ENCODE assay signal across 10 cellular contexts in the genomic region with DNA sequence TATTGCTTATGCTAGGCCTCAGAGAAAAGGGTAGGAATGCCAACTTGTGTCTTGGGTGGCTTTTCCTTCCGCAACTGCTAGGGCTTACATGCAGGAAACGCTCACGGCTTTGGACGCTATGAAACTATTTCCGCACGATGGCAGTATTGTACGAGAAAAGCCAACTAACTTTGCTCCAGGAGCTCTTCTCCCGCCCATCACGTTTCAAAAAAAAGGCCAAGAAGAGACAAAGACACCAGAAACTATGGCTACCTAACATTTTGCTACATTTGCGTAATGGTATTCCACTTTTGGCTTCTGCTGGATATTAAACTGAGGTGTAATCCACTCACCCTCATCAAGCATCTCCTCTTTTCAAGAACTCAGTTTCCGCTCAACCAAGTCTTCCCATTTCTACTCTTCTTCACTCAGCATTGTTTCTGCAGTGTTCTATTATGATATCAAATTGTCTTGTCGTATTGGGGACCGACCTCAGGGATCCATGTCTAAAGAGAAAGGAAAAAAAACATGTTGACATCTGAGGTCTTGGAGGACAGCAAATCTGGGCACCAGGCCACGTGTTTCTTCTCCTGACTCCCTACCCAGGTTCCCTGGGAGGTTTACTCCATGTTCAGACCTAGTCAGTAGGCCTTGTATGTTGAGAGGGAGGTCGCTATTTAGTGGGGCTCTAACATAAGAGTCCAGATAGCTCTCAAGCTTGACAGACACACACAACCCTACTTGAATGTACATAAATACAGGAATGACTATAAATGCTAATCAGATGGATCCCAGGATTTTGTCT.
A peak's percentile ranks its signal among the peaks of the same experiment; 100 is the strongest.
DNase-seq lines count a peak whose midpoint lies in the region; ATAC-seq and TF ChIP-seq lines count a peak whose summit lies in the region.
"Had no signal": no experiment of that assay in that cellular context is flagged by ENCODE, and none has a peak within 500 bp of the region (broad histone marks: within the 10 kb centered on the region; RNA-seq: fewer than 3 reads in every experiment).

No MANE protein-coding gene starts in this region.

- H3K27me3 ChIP-seq in endodermal cell (ENCODE audit: control insufficient read depth, insufficient read depth, low read length, poor library complexity, severe bottlenecking) (no peaks in the 10 kb centered on the region), transverse colon (no peaks in the 10 kb centered on the region)

- TF ChIP-seq POLR2A in transverse colon (IDR thresholded peaks at IDR 0.05) = no peak

- peaks cover 11% of the 10 kb centered on the region for H3K36me3 Mint-ChIP-seq in activated T-helper 1 cell treated with anti-CD3 and anti-CD28 coated beads, Interleukin-12 subunit alpha, Interleukin-12 subunit beta, Interleukin-2, Interleukin-4 antibody, amounts not matched to agents 30 ng/mL and 10 ng/mL and 1 ng/mL, durations not matched to agents 14 hours and 24 hours and 36 hours (ENCODE audit: low read depth)
- H3K36me3 Mint-ChIP-seq in endodermal cell (ENCODE audit: low read depth) = peaks cover 78% of the 10 kb centered on the region

- no peaks in the 10 kb centered on the region for H3K9me3 Mint-ChIP-seq in activated T-helper 1 cell treated with anti-CD3 and anti-CD28 coated beads, Interleukin-12 subunit alpha, Interleukin-12 subunit beta, Interleukin-2, Interleukin-4 antibody, amounts not matched to agents 30 ng/mL and 10 ng/mL and 1 ng/mL, durations not matched to agents 14 hours and 24 hours and 36 hours
- H3K9me3 Mint-ChIP-seq in endodermal cell = no peaks in the 10 kb centered on the region
- H3K9me3 Mint-ChIP-seq: brain had no signal

- ATAC-seq in HG03039 (IDR thresholded peaks at IDR 0.05; ENCODE audit: unreplicated experiment) = no peak

- H3K27ac ChIP-seq in endodermal cell (ENCODE audit: low read depth, low read length) (no peak overlapping the region), transverse colon (peak overlapping the region in 1 of 4 donors; percentile 23)

- DNase-seq in activated T-helper 1 cell treated with Interleukin-2 at 50 U/mL for 16 hours (ENCODE audit: low read depth) = peak; percentile 52
- DNase-seq in activated T-helper 1 cell treated with anti-CD3 and anti-CD28 coated beads, Interleukin-12 subunit alpha, Interleukin-12 subunit beta, Interleukin-2, Interleukin-4 antibody, amounts not matched to agents 30 ng/mL and 10 ng/mL and 1 ng/mL, durations not matched to agents 14 hours and 24 hours and 36 hours (ENCODE audit: low spot score) = no peak
- peak; percentile 87 to 90 for DNase-seq in NCI-H187 (lab: John Stamatoyannopoulos, UW)
- DNase-seq in endodermal cell = no peak
- peak; percentile 83 for DNase-seq in transverse colon
- DNase-seq in NCI-H146 (lab: John Stamatoyannopoulos, UW) = no peak
- no peak for DNase-seq in activated naive CD4-positive, alpha-beta T cell treated with Interleukin-2 at 50 U/mL for 16 hours
- DNase-seq: Kasumi-1 had no signal

- H3K27me3 Mint-ChIP-seq in activated T-helper 1 cell treated with anti-CD3 and anti-CD28 coated beads, Interleukin-12 subunit alpha, Interleukin-12 subunit beta, Interleukin-2, Interleukin-4 antibody, amounts not matched to agents 30 ng/mL and 10 ng/mL and 1 ng/mL, durations not matched to agents 14 hours and 24 hours and 36 hours (ENCODE audit: insufficient read depth) = no peaks in the 10 kb centered on the region
- H3K27me3 Mint-ChIP-seq in endodermal cell (ENCODE audit: insufficient read depth) = no peaks in the 10 kb centered on the region
- H3K27me3 Mint-ChIP-seq: brain had no signal

- TF ChIP-seq EP300 in transverse colon (IDR thresholded peaks at IDR 0.05; ENCODE audit: low read depth) = no peak

- no peak overlapping the region for H3K27ac Mint-ChIP-seq in activated T-helper 1 cell treated with anti-CD3 and anti-CD28 coated beads, Interleukin-12 subunit alpha, Interleukin-12 subunit beta, Interleukin-2, Interleukin-4 antibody, amounts not matched to agents 30 ng/mL and 10 ng/mL and 1 ng/mL, durations not matched to agents 14 hours and 24 hours and 36 hours
- H3K27ac Mint-ChIP-seq in endodermal cell = peak overlapping the region; percentile 5
- H3K27ac Mint-ChIP-seq: brain had no signal

- no peaks in the 10 kb centered on the region for H3K4me1 ChIP-seq in endodermal cell (ENCODE audit: control insufficient read depth, insufficient read depth, low read length)
- H3K4me1 ChIP-seq in transverse colon = no peaks in the 10 kb centered on the region

- H3K9ac ChIP-seq in endodermal cell (ENCODE audit: extremely low read depth, low read length, poor library complexity, severe bottlenecking) = no peak overlapping the region

- H3K9me3 ChIP-seq in endodermal cell (ENCODE audit: control insufficient read depth, low read length) = no peaks in the 10 kb centered on the region
- H3K9me3 ChIP-seq in transverse colon = no peaks in the 10 kb centered on the region

- TF ChIP-seq CTCF in endodermal cell (conservative IDR thresholded peaks at IDR 0.05) (no peak), transverse colon (IDR thresholded peaks at IDR 0.05) (peak in 1 of 5 experiments; percentile 47)

- H3K4me3 ChIP-seq in endodermal cell (ENCODE audit: low read length) (no peak overlapping the region), transverse colon (peak overlapping the region in 1 of 4 donors; percentile 14)

- intact Hi-C loops in activated T-helper 1 cell treated with anti-CD3 and anti-CD28 coated beads, Interleukin-12 subunit alpha, Interleukin-12 subunit beta, Interleukin-2, Interleukin-4 antibody, amounts not matched to agents 30 ng/mL and 10 ng/mL and 1 ng/mL, durations not matched to agents 14 hours and 24 hours and 36 hours (cut with micrococcal nuclease) = no loop called here
- intact Hi-C loops in transverse colon (cut with DNase I; ENCODE audit: low total_unique reads) = no loop called here

- WGBS in endodermal cell (ENCODE audit: insufficient coverage in 1 of 2, insufficient read length in 1 of 2), 2 experiments = 94 to 100% methylated on average over 1 to 14 of the region's 15 CpGs
- WGBS in transverse colon (ENCODE audit: low coverage in 1 of 2), 2 donors = 42% methylated on average over 15 of the region's 15 CpGs; no CpG with 5 or more reads in 1 of the 2 donors

- no peak overlapping the region for H3K4me3 Mint-ChIP-seq in activated T-helper 1 cell treated with anti-CD3 and anti-CD28 coated beads, Interleukin-12 subunit alpha, Interleukin-12 subunit beta, Interleukin-2, Interleukin-4 antibody, amounts not matched to agents 30 ng/mL and 10 ng/mL and 1 ng/mL, durations not matched to agents 14 hours and 24 hours and 36 hours
- H3K4me3 Mint-ChIP-seq in endodermal cell = no peak overlapping the region
- H3K4me3 Mint-ChIP-seq: brain had no signal

- H3K4me1 Mint-ChIP-seq in activated T-helper 1 cell treated with anti-CD3 and anti-CD28 coated beads, Interleukin-12 subunit alpha, Interleukin-12 subunit beta, Interleukin-2, Interleukin-4 antibody, amounts not matched to agents 30 ng/mL and 10 ng/mL and 1 ng/mL, durations not matched to agents 14 hours and 24 hours and 36 hours (ENCODE audit: low read depth) = no peaks in the 10 kb centered on the region
- no peaks in the 10 kb centered on the region for H3K4me1 Mint-ChIP-seq in endodermal cell
- H3K4me1 Mint-ChIP-seq: brain had no signal

- H3K36me3 ChIP-seq in endodermal cell (ENCODE audit: control insufficient read depth, insufficient read depth, low read length) = peaks cover 69% of the 10 kb centered on the region
- no peaks in the 10 kb centered on the region for H3K36me3 ChIP-seq in transverse colon

- in situ Hi-C loops in transverse colon (cut with MboI; ENCODE audit: low pct_ligation_motif_present in 1 of 4, low pct_unique_long_range_greater_than_20kb in 1 of 4, low sequenced_read_pairs in 3 of 4) = no loop called here

Comparison
In these comparisons a context has a peak if more than half of its experiments do, and no peak if none do; other contexts are left out.
1. DNase-seq: peak in activated T-helper 1 cell treated with Interleukin-2 at 50 U/mL for 16 hours (single experiment), NCI-H187 (2 of 2) and transverse colon (single experiment); none in activated T-helper 1 cell treated with anti-CD3 and anti-CD28 coated beads, Interleukin-12 subunit alpha, Interleukin-12 subunit beta, Interleukin-2, Interleukin-4 antibody, amounts not matched to agents 30 ng/mL and 10 ng/mL and 1 ng/mL, durations not matched to agents 14 hours and 24 hours and 36 hours (single experiment), endodermal cell (single experiment), NCI-H146 (single experiment) and activated naive CD4-positive, alpha-beta T cell treated with Interleukin-2 at 50 U/mL for 16 hours (single experiment).